Comparison of ENCODE assay signal across 9 cellular contexts in genomic region chr14:50714452-50715073, GRCh38. TPM values are rescaled to one million over a fixed set of nuclear protein-coding genes. Genes with fewer than 3 reads are reported as not detected.
DNase-seq lines count a peak whose midpoint lies in the region; FAIRE-seq and TF ChIP-seq lines count a peak whose summit lies in the region.
"Had no signal": no experiment of that assay in that cellular context is flagged by ENCODE, and none has a peak within 500 bp of the region (broad histone marks: within the 10 kb centered on the region; RNA-seq: fewer than 3 reads in every experiment).

No MANE protein-coding gene starts in this region.

- CTCF ChIA-PET in mammary epithelial cell (lab: Charles Lee; ENCODE audit: low non-redundant PET): interaction anchor here (0.6 to 1.0 kb wide), 5 partner anchors 48 to 146 kb away, joined by 3 to 9 read pairs (median 5); no protein-coding TSS in a partner anchor

- dilution Hi-C loops in mammary epithelial cell (cut with HindIII; ENCODE audit: low sequenced_read_pairs): no loop called here

- DNase-seq in GM12891 (ENCODE audit: insufficient read length, low spot score): no peak
- peak; percentile 12 for DNase-seq in NCI-H146 treated with DMSO at 0.1 percent for 48 hours (lab: John Stamatoyannopoulos, UW; ENCODE audit: unreplicated experiment)
- peak; percentile 44 for DNase-seq in mammary epithelial cell
- peak; percentile 66 for DNase-seq in midbrain (lab: John Stamatoyannopoulos, UW)
- DNase-seq in NCI-H2227 (lab: John Stamatoyannopoulos, UW; ENCODE audit: unreplicated experiment): no peak
- no peak for DNase-seq in NCI-H1092 treated with DMSO at 0.1 percent for 48 hours (lab: John Stamatoyannopoulos, UW)
- DNase-seq in ovary: no peak

- H3K9me3 ChIP-seq in mammary epithelial cell (replicated peaks; ENCODE audit: insufficient read depth, low read length) (no peaks in the 10 kb centered on the region), ovary (no peaks in the 10 kb centered on the region)
- H3K9me3 ChIP-seq: SJCRH30 had no signal

- H3K27ac ChIP-seq in C4-2B (no peak overlapping the region), mammary epithelial cell (ENCODE audit: insufficient read depth, low read depth, low read length) (no peak overlapping the region), ovary (no peak overlapping the region)
- H3K27ac ChIP-seq: SJCRH30 had no signal

- peak; percentile 66 for FAIRE-seq in GM12891 (lab: Jason Lieb, UNC)

- no peak overlapping the region for H3K9ac ChIP-seq in mammary epithelial cell (ENCODE audit: insufficient read depth, low read length)

- no peak for TF ChIP-seq POLR2A in GM12891 (IDR thresholded peaks at IDR 0.05; ENCODE audit: low read depth, low read length)
- TF ChIP-seq POLR2A in ovary (IDR thresholded peaks at IDR 0.05): no peak

- no peaks in the 10 kb centered on the region for H3K27me3 ChIP-seq in mammary epithelial cell (ENCODE audit: insufficient read depth, low read length)
- H3K27me3 ChIP-seq in ovary: no peaks in the 10 kb centered on the region
- H3K27me3 ChIP-seq: SJCRH30 had no signal

- no peak overlapping the region for H2AFZ ChIP-seq in mammary epithelial cell (ENCODE audit: low read depth, low read length)

- H4K20me1 ChIP-seq in mammary epithelial cell (ENCODE audit: insufficient read depth, low read length): no peaks in the 10 kb centered on the region

- H3K4me1 ChIP-seq in mammary epithelial cell (ENCODE audit: insufficient read depth, low read length) (no peaks in the 10 kb centered on the region), ovary (ENCODE audit: insufficient read depth) (no peaks in the 10 kb centered on the region)
- H3K4me1 ChIP-seq: SJCRH30 had no signal

- H3K4me2 ChIP-seq in mammary epithelial cell (ENCODE audit: insufficient read depth, low read depth, low read length): no peak overlapping the region

- 95% methylated on average over 2 of the region's 2 CpGs for WGBS in mammary epithelial cell (ENCODE audit: low coverage, missing lambda C conversion rate)
- 74 to 79% (median 76%) methylated on average over 2 of the region's 2 CpGs for WGBS in ovary, 3 donors

- TF ChIP-seq CTCF in C4-2B (conservative IDR thresholded peaks at IDR 0.05) (peak; percentile 75), mammary epithelial cell (conservative IDR thresholded peaks at IDR 0.05 in 1 of 2, IDR thresholded peaks at IDR 0.05 in 1 of 2; ENCODE audit: extremely low read depth in 1 of 2, insufficient read depth in 1 of 2, low read depth in 1 of 2, low read length in 2 of 2) (peak; percentile 55 to 61), ovary (IDR thresholded peaks at IDR 0.05) (peak in 1 of 3 donors; percentile 21)

- H3K4me3 ChIP-seq in mammary epithelial cell (replicated peaks in 1 of 3; ENCODE audit: insufficient read depth in 1 of 3, low read depth in 2 of 3, low read length in 3 of 3) (no peak overlapping the region), ovary (no peak overlapping the region)
- H3K4me3 ChIP-seq: SJCRH30 had no signal

- intact Hi-C loops in mammary epithelial cell (cut with micrococcal nuclease) (loop anchor here (1.0 to 5.0 kb wide), 4 partner anchors 46 to 171 kb away; partner anchors contain the start of gene SAV1), ovary (cut with DNase I) (no loop called here)

- BruUV-seq in mammary epithelial cell (replicated peaks; lab: Mats Ljungman, UMichigan): no TSS peak

- in situ Hi-C loops in mammary epithelial cell (cut with MboI; ENCODE audit: low sequenced_read_pairs in 2 of 2): no loop called here

- TF ChIP-seq EP300 in ovary (IDR thresholded peaks at IDR 0.05): no peak

- H3K36me3 ChIP-seq in mammary epithelial cell (ENCODE audit: insufficient read depth, low read length) (no peaks in the 10 kb centered on the region), ovary (no peaks in the 10 kb centered on the region)
- H3K36me3 ChIP-seq: SJCRH30 had no signal

- H3K79me2 ChIP-seq in mammary epithelial cell (ENCODE audit: insufficient read depth, low read length): no peaks in the 10 kb centered on the region

TF ChIP-seq in GM12891, 5 proteins besides CTCF, POLR2A, EP300 and RAD21:
- no peak for TF ChIP-seq TAF1 (IDR thresholded peaks at IDR 0.05; ENCODE audit: low read depth, low read length)

RNA-seq across cellular contexts. Expression of gene SAV1, which starts 46.5 kb away (rescaled TPM):
- 13.0 TPM for polyA plus RNA-seq in GM12891 (2012; ENCODE audit: low read depth, missing spikeins)
- total RNA-seq in mammary epithelial cell (10 to 100 TPM; 53.3 to 63.5 TPM), ovary (10 to 100 TPM; 35.3 to 49.9 (median 45.8) TPM)
- polyA plus RNA-seq in mammary epithelial cell (23.6 TPM), ovary (10 to 100 TPM; 30.5 to 48.7 TPM)
- 25.5 TPM for polyA minus RNA-seq in mammary epithelial cell

Comparison
In these comparisons a context has a peak if more than half of its experiments do, and no peak if none do; other contexts are left out.
1. DNase-seq: peak in NCI-H146 treated with DMSO at 0.1 percent for 48 hours (single experiment), mammary epithelial cell (single experiment) and midbrain (single experiment); none in GM12891 (single experiment), NCI-H2227 (single experiment), NCI-H1092 treated with DMSO at 0.1 percent for 48 hours (single experiment) and ovary (0 of 5).